Comparison of ENCODE assay signal across 20 cellular contexts in genomic region chrX:40773188-40773587, GRCh38.
"Had no signal": no experiment of that assay in that cellular context is flagged by ENCODE, and none has a peak within 500 bp of the region (broad histone marks: within the 10 kb centered on the region; RNA-seq: fewer than 3 reads in every experiment).

No MANE protein-coding gene starts in this region.

- H3K4me1 ChIP-seq: body of pancreas, tibial nerve had no signal

- H3K9me3 Mint-ChIP-seq: activated naive CD8-positive, alpha-beta T cell treated with anti-CD3 and anti-CD28 coated beads for 36 hours; effector memory CD8-positive, alpha-beta T cell; T-helper 2 cell treated with Interferon-gamma antibody and Interleukin-4, amounts not matched to agents 5 μg/mL and 100 μg/mL, for 36 hours; WTC11 had no signal

- H3K27ac ChIP-seq: body of pancreas, tibial nerve had no signal

- H3K36me3 ChIP-seq: tibial nerve had no signal

- H3K27me3 ChIP-seq: body of pancreas, foreskin keratinocyte, tibial nerve had no signal

- FAIRE-seq: TTC549, urothelium cell line had no signal

- H3K4me1 Mint-ChIP-seq: activated CD4-positive, alpha-beta T cell treated with anti-CD3 and anti-CD28 coated beads for 36 hours; activated CD8-positive, alpha-beta memory T cell treated with anti-CD3 and anti-CD28 coated beads, Interleukin-2, amount 10 ng/mL, durations not matched to agents 7 days and 5 days; activated naive CD8-positive, alpha-beta T cell treated with anti-CD3 and anti-CD28 coated beads for 36 hours; WTC11 had no signal

- H3K9me3 ChIP-seq: body of pancreas, tibial nerve had no signal

- H3K4me3 ChIP-seq: body of pancreas, tibial nerve had no signal

- H3K27me3 Mint-ChIP-seq: activated CD4-positive, alpha-beta T cell treated with anti-CD3 and anti-CD28 coated beads for 36 hours; activated naive CD8-positive, alpha-beta T cell treated with anti-CD3 and anti-CD28 coated beads for 36 hours; effector memory CD8-positive, alpha-beta T cell had no signal

- DNase-seq: activated CD4-positive, alpha-beta T cell treated with anti-CD3 and anti-CD28 coated beads for 36 hours; activated CD4-positive, alpha-beta T cell treated with anti-CD3 and anti-CD28 coated beads, Interleukin-2, amount 50 U/mL, for 48 hours; activated CD8-positive, alpha-beta memory T cell treated with anti-CD3 and anti-CD28 coated beads, Interleukin-2, amount 10 ng/mL, durations not matched to agents 7 days and 5 days; activated naive CD8-positive, alpha-beta T cell treated with anti-CD3 and anti-CD28 coated beads for 36 hours; amniotic stem cell; body of pancreas; effector memory CD8-positive, alpha-beta T cell; hippocampal formation; nephron progenitor cell; nucleus accumbens; posterior cingulate gyrus; stimulated activated CD4-positive, alpha-beta T cell treated with anti-CD3 and anti-CD28 coated beads, Interleukin-12 subunit alpha, Interleukin-12 subunit beta, amount 100 ng/mL, for 4 hours; stimulated activated CD4-positive, alpha-beta T cell treated with anti-CD3 and anti-CD28 coated beads, Interleukin-1b, Interleukin-23, amount 100 ng/mL, for 48 hours; stimulated activated naive CD4-positive, alpha-beta T cell treated with Interleukin-2 at 50 U/mL for 16 hours had no signal

- ATAC-seq: activated CD4-positive, alpha-beta T cell treated with anti-CD3 and anti-CD28 coated beads for 36 hours; activated CD8-positive, alpha-beta memory T cell treated with anti-CD3 and anti-CD28 coated beads, Interleukin-2, amount 10 ng/mL, durations not matched to agents 7 days and 5 days; body of pancreas; effector memory CD8-positive, alpha-beta T cell; WTC11 had no signal

- H3K4me3 Mint-ChIP-seq: activated CD4-positive, alpha-beta T cell treated with anti-CD3 and anti-CD28 coated beads for 36 hours; activated CD8-positive, alpha-beta memory T cell treated with anti-CD3 and anti-CD28 coated beads, Interleukin-2, amount 10 ng/mL, durations not matched to agents 7 days and 5 days; activated naive CD8-positive, alpha-beta T cell treated with anti-CD3 and anti-CD28 coated beads for 36 hours; effector memory CD8-positive, alpha-beta T cell; nephron progenitor cell; T-helper 2 cell treated with Interferon-gamma antibody and Interleukin-4, amounts not matched to agents 5 μg/mL and 100 μg/mL, for 36 hours; WTC11 had no signal

- H3K27ac Mint-ChIP-seq: activated CD4-positive, alpha-beta T cell treated with anti-CD3 and anti-CD28 coated beads for 36 hours; activated CD8-positive, alpha-beta memory T cell treated with anti-CD3 and anti-CD28 coated beads, Interleukin-2, amount 10 ng/mL, durations not matched to agents 7 days and 5 days; activated naive CD8-positive, alpha-beta T cell treated with anti-CD3 and anti-CD28 coated beads for 36 hours; effector memory CD8-positive, alpha-beta T cell; nephron progenitor cell; T-helper 2 cell treated with Interferon-gamma antibody and Interleukin-4, amounts not matched to agents 5 μg/mL and 100 μg/mL, for 36 hours; WTC11 had no signal

- H3K36me3 Mint-ChIP-seq: activated CD8-positive, alpha-beta memory T cell treated with anti-CD3 and anti-CD28 coated beads, Interleukin-2, amount 10 ng/mL, durations not matched to agents 7 days and 5 days; activated naive CD8-positive, alpha-beta T cell treated with anti-CD3 and anti-CD28 coated beads for 36 hours; WTC11 had no signal
